In the genomic region with DNA sequence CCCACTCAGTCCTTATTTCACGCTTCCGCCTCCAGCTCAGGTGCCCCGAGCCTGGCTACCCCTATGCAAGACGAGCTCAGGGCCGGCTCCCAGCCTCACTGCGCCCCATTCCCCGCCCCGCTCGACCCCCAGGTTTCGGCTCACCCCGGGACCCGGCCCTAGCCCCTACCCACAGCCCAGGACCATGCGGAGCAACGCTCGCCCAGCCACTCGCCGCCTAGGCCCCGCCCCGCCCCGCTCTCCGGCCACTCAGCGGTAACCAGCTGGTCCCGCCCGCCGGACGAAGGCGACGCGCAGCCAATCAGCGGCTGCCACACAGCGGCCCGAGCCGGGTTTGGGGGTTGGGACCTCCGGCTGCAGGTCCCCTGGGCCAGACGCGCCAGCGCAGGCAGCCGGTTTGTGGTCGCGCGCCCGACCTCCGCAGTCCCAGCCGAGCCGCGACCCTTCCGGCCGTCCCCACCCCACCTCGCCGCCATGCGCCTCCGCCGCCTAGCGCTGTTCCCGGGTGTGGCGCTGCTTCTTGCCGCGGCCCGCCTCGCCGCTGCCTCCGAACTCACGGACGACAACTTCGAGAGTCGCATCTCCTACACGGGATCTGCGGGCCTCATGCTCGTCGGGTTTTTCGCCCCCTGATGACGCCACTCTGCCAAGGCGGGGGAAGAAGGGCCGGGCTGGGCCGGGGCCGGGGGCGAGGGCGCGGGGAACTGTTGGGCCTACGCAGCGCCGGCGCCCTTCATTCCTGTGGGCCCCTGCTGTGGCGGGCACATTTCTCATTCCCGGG, we compare ENCODE assay signal across 22 cellular contexts. TPM values are rescaled to one million over a fixed set of nuclear protein-coding genes. Genes with fewer than 3 reads are reported as not detected.
A peak's percentile ranks its signal among the peaks of the same experiment; 100 is the strongest.
DNase-seq lines count a peak whose midpoint lies in the region; ATAC-seq and TF ChIP-seq lines count a peak whose summit lies in the region.
"Had no signal": no experiment of that assay in that cellular context is flagged by ENCODE, and none has a peak within 500 bp of the region (broad histone marks: within the 10 kb centered on the region; RNA-seq: fewer than 3 reads in every experiment).

A gene (minus strand): TSS at position 196 of the 781 bp plus-strand sequence. CDS start 783 bp downstream, outside the sequence.

- H3K9ac ChIP-seq in mesendoderm (ENCODE audit: low read length): no peak within 1 kb of the TSS
- H3K9ac ChIP-seq: BLaER1 treated with 17β-estradiol and CSF1 and Interleukin-3, amounts not matched to agents 10 nM and 100 nM; neural progenitor cell had no signal

- POLR2A ChIA-PET in activated B cell treated with CpG ODN at 0.5 μM for 24 hours (lab: Charles Lee): no interaction called here

- H3K27me3 ChIP-seq in mesendoderm (ENCODE audit: insufficient read depth, low read length, poor library complexity): no peaks in the 10 kb centered on the region
- H3K27me3 ChIP-seq: BLaER1 treated with 17β-estradiol and CSF1 and Interleukin-3, amounts not matched to agents 10 nM and 100 nM; breast epithelium; MG63; neural progenitor cell; spleen; vagina had no signal

- no peaks in the 10 kb centered on the region for H3K79me2 ChIP-seq in mesendoderm (ENCODE audit: control insufficient read depth, insufficient read depth, low read length)

- no peaks in the 10 kb centered on the region for H3K36me3 ChIP-seq in mesendoderm (ENCODE audit: control insufficient read depth, insufficient read depth, low read length)
- H3K36me3 ChIP-seq: breast epithelium, neural progenitor cell had no signal

- no peak within 1 kb of the TSS for H3K27ac Mint-ChIP-seq in activated naive CD4-positive, alpha-beta T cell treated with anti-CD3 and anti-CD28 coated beads, Interleukin-2, amount 50 U/mL, for 72 hours
- no peak within 1 kb of the TSS for H3K27ac Mint-ChIP-seq in activated B cell treated with CpG ODN at 0.5 μM for 24 hours
- H3K27ac Mint-ChIP-seq: dendritic cell treated with granulocyte-macrophage colony-stimulating factor and Interleukin-4, amounts not matched to agents 40 ng/mL and 50 ng/mL, for 4 days; neural progenitor cell had no signal

- H3K4ac ChIP-seq in mesendoderm (ENCODE audit: low read depth, low read length): no peak within 1 kb of the TSS

- no peak within 1 kb of the TSS for H2AK5ac ChIP-seq in mesendoderm (ENCODE audit: low read length)

- intact Hi-C loops in activated B cell treated with CpG ODN at 0.5 μM for 24 hours (cut with micrococcal nuclease): no loop called here

- WGBS in mesendoderm (ENCODE audit: extremely low coverage, insufficient coverage, low lambda C conversion rate): no CpG with 5 or more reads among the region's 85 CpGs

- CTCF ChIA-PET in activated B cell treated with CpG ODN at 0.5 μM for 24 hours (lab: Charles Lee): no interaction called here

- no peak within 1 kb of the TSS for H3K4me3 Mint-ChIP-seq in activated B cell treated with CpG ODN at 0.5 μM for 24 hours
- H3K4me3 Mint-ChIP-seq: dendritic cell treated with granulocyte-macrophage colony-stimulating factor and Interleukin-4, amounts not matched to agents 40 ng/mL and 50 ng/mL, for 4 days; neural progenitor cell had no signal

- no peak within 1 kb of the TSS for H2BK5ac ChIP-seq in mesendoderm (ENCODE audit: low read length)

- peak; percentile 29 to 43 for ATAC-seq in activated naive CD4-positive, alpha-beta T cell treated with anti-CD3 and anti-CD28 coated beads, Interleukin-2, amount 50 U/mL, for 72 hours
- ATAC-seq in activated B cell treated with CpG ODN at 0.5 μM for 24 hours (ENCODE audit: low read depth): no peak
- ATAC-seq in left lobe of liver: peak; percentile 26

- no peaks in the 10 kb centered on the region for H3K27me3 Mint-ChIP-seq in activated B cell treated with CpG ODN at 0.5 μM for 24 hours
- H3K27me3 Mint-ChIP-seq: dendritic cell treated with granulocyte-macrophage colony-stimulating factor and Interleukin-4, amounts not matched to agents 40 ng/mL and 50 ng/mL, for 4 days had no signal

- H2BK15ac ChIP-seq in mesendoderm (replicated peaks; ENCODE audit: low read depth): no peak within 1 kb of the TSS

- no peak within 1 kb of the TSS for H2BK120ac ChIP-seq in mesendoderm (ENCODE audit: low read depth, low read length)

- no peak within 1 kb of the TSS for H4K5ac ChIP-seq in mesendoderm (ENCODE audit: low read length)

- H4K8ac ChIP-seq in mesendoderm (ENCODE audit: low read depth, low read length): no peak within 1 kb of the TSS

- H3K56ac ChIP-seq in mesendoderm (ENCODE audit: low read length): no peak within 1 kb of the TSS

- no peaks in the 10 kb centered on the region for H3K79me1 ChIP-seq in mesendoderm (ENCODE audit: low read length)

- peaks cover 13% of the 10 kb centered on the region for H3K4me1 Mint-ChIP-seq in activated B cell treated with CpG ODN at 0.5 μM for 24 hours
- H3K4me1 Mint-ChIP-seq: neural progenitor cell had no signal

- H3K18ac ChIP-seq in mesendoderm (ENCODE audit: low read length): no peak within 1 kb of the TSS

- TF ChIP-seq CTCF in activated B cell treated with CpG ODN at 0.5 μM for 24 hours (IDR thresholded peaks at IDR 0.05): no peak

- H3K27ac ChIP-seq in mesendoderm (ENCODE audit: low read depth, low read length): no peak within 1 kb of the TSS
- H3K27ac ChIP-seq: BLaER1 treated with 17β-estradiol and CSF1 and Interleukin-3, amounts not matched to agents 10 nM and 100 nM; breast epithelium; neural progenitor cell; spleen; vagina had no signal

- no peak within 1 kb of the TSS for H3K4me3 ChIP-seq in mesendoderm (ENCODE audit: low read length)
- H3K4me3 ChIP-seq: BLaER1 treated with 17β-estradiol and CSF1 and Interleukin-3, amounts not matched to agents 10 nM and 100 nM; breast epithelium; MG63; neural progenitor cell; spleen; vagina had no signal

- DNase-seq in activated naive CD4-positive, alpha-beta T cell treated with anti-CD3 and anti-CD28 coated beads, Interleukin-2, amount 50 U/mL, for 72 hours (ENCODE audit: low spot score in 2 of 2): no peak
- no peak for DNase-seq in activated naive CD4-positive, alpha-beta T cell treated with anti-CD3 and anti-CD28 coated beads, Interleukin-2, amount 50 U/mL, for 16 hours
- DNase-seq in activated B cell treated with CpG ODN at 0.5 μM for 24 hours (no peak), left lobe of liver (ENCODE audit: low spot score) (no peak), ureter (ENCODE audit: low spot score) (no peak), NCI-H1092 (lab: John Stamatoyannopoulos, UW) (no peak), NCI-H2029 (lab: John Stamatoyannopoulos, UW) (no peak), mesendoderm (no peak)
- DNase-seq: activated CD4-positive, CD25-positive, alpha-beta regulatory T cell treated with anti-CD3 and anti-CD28 coated beads, Interleukin-2, amount 50 U/mL, for 72 hours; Calu3; foreskin fibroblast; hippocampal formation; IMR-90; MG63; NCI-H1436 treated with DMSO at 0.1 percent for 48 hours; NCI-H69; spleen had no signal

- H3K4me1 ChIP-seq in mesendoderm (ENCODE audit: control insufficient read depth, low read depth, low read length): no peaks in the 10 kb centered on the region
- H3K4me1 ChIP-seq: breast epithelium, neural progenitor cell, spleen, vagina had no signal

- H3K36me3 Mint-ChIP-seq in activated naive CD4-positive, alpha-beta T cell treated with anti-CD3 and anti-CD28 coated beads, Interleukin-2, amount 50 U/mL, for 72 hours: peaks cover 0 to 7% of the 10 kb centered on the region in 2 donors
- peaks cover 25% of the 10 kb centered on the region for H3K36me3 Mint-ChIP-seq in activated B cell treated with CpG ODN at 0.5 μM for 24 hours (ENCODE audit: low read depth)

- no peak within 1 kb of the TSS for H3K23ac ChIP-seq in mesendoderm (ENCODE audit: low read length)

- no peaks in the 10 kb centered on the region for H3K9me3 Mint-ChIP-seq in activated naive CD4-positive, alpha-beta T cell treated with anti-CD3 and anti-CD28 coated beads, Interleukin-2, amount 50 U/mL, for 72 hours
- H3K9me3 Mint-ChIP-seq in activated B cell treated with CpG ODN at 0.5 μM for 24 hours: no peaks in the 10 kb centered on the region
- H3K9me3 Mint-ChIP-seq: dendritic cell treated with granulocyte-macrophage colony-stimulating factor and Interleukin-4, amounts not matched to agents 40 ng/mL and 50 ng/mL, for 4 days had no signal

- no peak within 1 kb of the TSS for H3K4me2 ChIP-seq in mesendoderm (ENCODE audit: low read length)
- H3K4me2 ChIP-seq: BLaER1 treated with 17β-estradiol and CSF1 and Interleukin-3, amounts not matched to agents 10 nM and 100 nM; neural progenitor cell had no signal

RNA-seq across cellular contexts. Expression of the gene that starts here (rescaled TPM):
- total RNA-seq in activated naive CD4-positive, alpha-beta T cell treated with anti-CD3 and anti-CD28 coated beads, Interleukin-2, amount 50 U/mL, for 72 hours: 1 to 10 TPM; 4.4 to 8.1 TPM
- total RNA-seq in activated B cell treated with CpG ODN at 0.5 μM for 24 hours: 12.9 and 13.8 TPM in 2 replicates
- total RNA-seq in left lobe of liver: 1.8 TPM
- total RNA-seq in ureter: 17.2 TPM
- 0.73 TPM for polyA plus RNA-seq in mesendoderm (2013, experiment 1 of 2)
- 0.66 TPM for polyA plus RNA-seq in mesendoderm (2013, experiment 2 of 2)
